In genomic region chr19:18086590-18087138, GRCh38 we compare ENCODE assay signal across 10 cellular contexts. TPM values are rescaled to one million over a fixed set of nuclear protein-coding genes. Genes with fewer than 3 reads are reported as not detected.
DNase-seq lines count a peak whose midpoint lies in the region; ATAC-seq, FAIRE-seq and TF ChIP-seq lines count a peak whose summit lies in the region.
"Had no signal": no experiment of that assay in that cellular context is flagged by ENCODE, and none has a peak within 500 bp of the region (broad histone marks: within the 10 kb centered on the region; RNA-seq: fewer than 3 reads in every experiment).

IL12RB1 (minus strand) TSS chr19:18086934; CDS start chr19:18086823, 111 bp downstream.

- peak within 1 kb of the TSS; percentile 62 to 78 (median 77) for H3K4me3 ChIP-seq in HepG2 (replicated peaks in 1 of 3; ENCODE audit: insufficient read depth in 1 of 3, low read depth in 2 of 3, low read length in 3 of 3)

- FAIRE-seq in HepG2 (lab: Jason Lieb, UNC): no peak

- no peaks in the 10 kb centered on the region for H4K20me1 ChIP-seq in HepG2 (ENCODE audit: insufficient read depth, low read length)

- peak within 1 kb of the TSS; percentile 84 for H3K4me2 ChIP-seq in HepG2 (ENCODE audit: low read depth, low read length)

- TF ChIP-seq EP300 in HepG2 (IDR thresholded peaks at IDR 0.05; ENCODE audit: low read depth in 2 of 2, low read length in 2 of 2) (no peak), HepG2 (CRISPR knock-in tag; IDR thresholded peaks at IDR 0.05; ENCODE audit: borderline replicate concordance) (no peak)

- no peak for TF ChIP-seq RAD21 in HepG2 (CRISPR knock-in tag; IDR thresholded peaks at IDR 0.05)

- BruUV-seq in HepG2 (replicated peaks; lab: Mats Ljungman, UMichigan): no TSS peak

- intact Hi-C loops in HepG2 (cut with micrococcal nuclease; ENCODE audit: unreplicated experiment): no loop called here

- ATAC-seq in HepG2 (peak; percentile 57; the same call in 2 of the 3 replicates), GM19467 (IDR thresholded peaks at IDR 0.05; ENCODE audit: unreplicated experiment) (no peak)

- peaks cover 44% of the 10 kb centered on the region for H3K4me1 ChIP-seq in HepG2 (ENCODE audit: insufficient read depth, low read length)

- H2AFZ ChIP-seq in HepG2 (ENCODE audit: low read length): peak within 1 kb of the TSS; percentile 54

- no peaks in the 10 kb centered on the region for H3K79me2 ChIP-seq in HepG2 (ENCODE audit: insufficient read depth, low read length)

- in situ Hi-C loops in HepG2 (cut with HindIII; ENCODE audit: extremely low pct_ligation_motif_present, low pct_unique_long_range_greater_than_20kb): no loop called here

- POLR2A ChIA-PET in HepG2 (lab: Yijun Ruan, JAX): interaction anchor here (1.4 to 2.9 kb wide), 2 partner anchors 11 to 23 kb away, joined by 5 to 15 read pairs; partner anchors contain the start of gene MAST3

- H3K36me3 ChIP-seq in HepG2 (replicated peaks in 1 of 2; ENCODE audit: control insufficient read depth in 1 of 2, insufficient read depth in 2 of 2, low read length in 2 of 2): no peaks in the 10 kb centered on the region

- no peak for TF ChIP-seq POLR2A in HepG2 (IDR thresholded peaks at IDR 0.05; ENCODE audit: insufficient read depth in 1 of 2, low read depth in 2 of 2, low read length in 2 of 2)

- WGBS in HepG2 (ENCODE audit: low lambda C conversion rate): 2% methylated on average over 12 of the region's 12 CpGs

- DNase-seq in DMS53 (lab: John Stamatoyannopoulos, UW): peak; percentile 37
- DNase-seq in DMS53 treated with DMSO at 0.1 percent for 48 hours (lab: John Stamatoyannopoulos, UW; ENCODE audit: unreplicated experiment): no peak
- DNase-seq in activated T-cell treated with anti-CD3 and anti-CD28 coated beads for 24 hours (ENCODE audit: low read depth): peak; percentile 44
- no peak for DNase-seq in HepG2 (ENCODE audit: low spot score)
- no peak for DNase-seq in middle frontal gyrus (ENCODE audit: extremely low spot score, low spot score)
- DNase-seq in NCI-H2029 treated with DMSO at 0.1 percent for 48 hours (lab: John Stamatoyannopoulos, UW): no peak

- no peaks in the 10 kb centered on the region for H3K9me3 ChIP-seq in HepG2 (ENCODE audit: low read length)

- H3K9ac ChIP-seq in HepG2 (ENCODE audit: insufficient read depth, low read depth, low read length): peak within 1 kb of the TSS; percentile 58

- CTCF ChIA-PET in HepG2 (lab: Yijun Ruan, JAX; ENCODE audit: low intra/inter-chr PET ratio, low total read pairs): no interaction called here

- H3K27me3 ChIP-seq in HepG2 (ENCODE audit: control insufficient read depth in 1 of 2, insufficient read depth in 2 of 2, low read length in 2 of 2): no peaks in the 10 kb centered on the region; a peak in 2 of 5 replicates

- no peak for TF ChIP-seq CTCF in HepG2 (CRISPR knock-in tag; IDR thresholded peaks at IDR 0.05)

- no peak within 1 kb of the TSS for H3K27ac ChIP-seq in HepG2 (ENCODE audit: extremely low read length, insufficient read depth, low read length)
- peak within 1 kb of the TSS; percentile 57 for H3K27ac ChIP-seq in temporal lobe (ENCODE audit: low read depth, low read length)
- H3K27ac ChIP-seq: 22Rv1, VCaP had no signal

TF ChIP-seq in HepG2, 621 proteins besides CTCF, POLR2A, EP300 and RAD21 (continues in another document):
- TF ChIP-seq PRPF4 (IDR thresholded peaks at IDR 0.05; ENCODE audit: low read depth, low read length, poor library complexity, severe bottlenecking) (no peak), FOXO4 (CRISPR knock-in tag; conservative IDR thresholded peaks at IDR 0.05) (no peak), GABPA (IDR thresholded peaks at IDR 0.05; ENCODE audit: low read depth, low read length) (peak; percentile 6; the same call in 1 of the 2 replicates), GABPA (CRISPR knock-in tag; IDR thresholded peaks at IDR 0.05; ENCODE audit: low read depth) (no peak), THAP9 (CRISPR knock-in tag; IDR thresholded peaks at IDR 0.05; ENCODE audit: borderline replicate concordance) (0 out of 2 replicates have a peak, but pooled peaks have one; percentile 17), ELF1 (CRISPR knock-in tag; IDR thresholded peaks at IDR 0.05) (0 out of 2 replicates have a peak, but pooled peaks have one; percentile 15), NKX3-1 (CRISPR knock-in tag; IDR thresholded peaks at IDR 0.05) (no peak), IRF2 (CRISPR knock-in tag; IDR thresholded peaks at IDR 0.05) (0 out of 2 replicates have a peak, but pooled peaks have one; percentile 21), POLR2AphosphoS2 (IDR thresholded peaks at IDR 0.05; ENCODE audit: low read depth, low read length) (no peak), ZSCAN21 (CRISPR knock-in tag; IDR thresholded peaks at IDR 0.05; ENCODE audit: borderline replicate concordance) (no peak), MTA3 (CRISPR knock-in tag; IDR thresholded peaks at IDR 0.05) (no peak), CHD4 (IDR thresholded peaks at IDR 0.05; ENCODE audit: borderline replicate concordance, low read length) (0 out of 2 replicates have a peak, but pooled peaks have one; percentile 28), ZMYM3 (CRISPR knock-in tag; IDR thresholded peaks at IDR 0.05) (peak; percentile 97), SYNCRIP (IDR thresholded peaks at IDR 0.05; ENCODE audit: insufficient read depth, low read depth, low read length) (no peak), EEA1 (CRISPR knock-in tag; IDR thresholded peaks at IDR 0.05; ENCODE audit: borderline replicate concordance) (0 out of 2 replicates have a peak, but pooled peaks have one; percentile 34), BORCS8-MEF2B (CRISPR knock-in tag; IDR thresholded peaks at IDR 0.05) (no peak), ZNF629 (CRISPR knock-in tag; conservative IDR thresholded peaks at IDR 0.05) (peak; percentile 98)

RNA-seq across cellular contexts. Expression of gene IL12RB1, which starts in this region (rescaled TPM):
- 0.04 TPM in 1 of 2 replicates, not detected in the other for total RNA-seq in HepG2 (2016; rRNA removed; fragmentation: Illumina TruSeq; extraction: Trizol)
- not detected in 2 replicates for total RNA-seq in HepG2 (2016; cell fraction: cytosol; rRNA removed; fragmentation: Illumina TruSeq; extraction: Trizol; ENCODE audit: low read depth)
- total RNA-seq in HepG2 (2016; cell fraction: insoluble cytoplasmic fraction; rRNA removed; fragmentation: Illumina TruSeq; extraction: Trizol): 0.09 TPM in 1 of 2 replicates, not detected in the other
- 0.12 TPM in 1 of 2 replicates, not detected in the other for total RNA-seq in HepG2 (2016; cell fraction: membrane; rRNA removed; fragmentation: Illumina TruSeq; extraction: Trizol)
- not detected in 2 replicates for total RNA-seq in HepG2 (2016; cell fraction: nucleus; rRNA removed; fragmentation: Illumina TruSeq; extraction: Trizol)
- 0.03 and 0.13 TPM in 2 replicates for polyA plus RNA-seq in HepG2 (2011; rRNA removed)
- 0.10 and 0.19 TPM in 2 replicates for polyA plus RNA-seq in HepG2 (2011; cell fraction: cytosol; rRNA removed)
- polyA plus RNA-seq in HepG2 (2011; cell fraction: nucleus; rRNA removed): 0.27 and 0.35 TPM in 2 replicates
- 0.12 TPM in 1 of 2 replicates, not detected in the other for polyA plus RNA-seq in HepG2 (2012)
- not detected in 2 replicates for polyA plus RNA-seq in HepG2 (2016; cell fraction: cytosol; fragmentation: Illumina TruSeq; extraction: Trizol; ENCODE audit: low read depth)
- polyA plus RNA-seq in HepG2 (2016; cell fraction: insoluble cytoplasmic fraction; fragmentation: Illumina TruSeq; extraction: Trizol; ENCODE audit: low read depth): not detected in 2 replicates
- polyA plus RNA-seq in HepG2 (2016; cell fraction: membrane; fragmentation: Illumina TruSeq; extraction: Trizol; ENCODE audit: low read depth): 0.09 TPM in 1 of 2 replicates, not detected in the other
- polyA plus RNA-seq in HepG2 (2016; cell fraction: nucleus; fragmentation: Illumina TruSeq; extraction: Trizol; ENCODE audit: insufficient read depth, low read depth): 0.20 TPM in 1 of 2 replicates, not detected in the other
- 0.12 and 0.36 TPM in 2 replicates for polyA minus RNA-seq in HepG2 (2011; rRNA and poly(A)+ RNA removed; ENCODE audit: low replicate concordance)
- not detected in 2 replicates for polyA minus RNA-seq in HepG2 (2011; cell fraction: cytosol; rRNA and poly(A)+ RNA removed)
- polyA minus RNA-seq in HepG2 (2011; cell fraction: nucleus; rRNA and poly(A)+ RNA removed): not detected in 2 replicates
- not detected for total RNA-seq in temporal lobe

Comparison
In these comparisons a context has a peak if more than half of its experiments do, and no peak if none do; other contexts are left out.
1. DNase-seq: peak in DMS53 (single experiment) and activated T-cell treated with anti-CD3 and anti-CD28 coated beads for 24 hours (single experiment); none in DMS53 treated with DMSO at 0.1 percent for 48 hours (single experiment), HepG2 (single experiment), middle frontal gyrus (single experiment) and NCI-H2029 treated with DMSO at 0.1 percent for 48 hours (single experiment).
2. Peak in ATAC-seq, H3K4me3 ChIP-seq, H3K9ac ChIP-seq and H3K4me2 ChIP-seq in HepG2; RNA of the gene not detected or under 1 TPM.